Comparison of ENCODE assay signal across 8 cellular contexts in the genomic region with DNA sequence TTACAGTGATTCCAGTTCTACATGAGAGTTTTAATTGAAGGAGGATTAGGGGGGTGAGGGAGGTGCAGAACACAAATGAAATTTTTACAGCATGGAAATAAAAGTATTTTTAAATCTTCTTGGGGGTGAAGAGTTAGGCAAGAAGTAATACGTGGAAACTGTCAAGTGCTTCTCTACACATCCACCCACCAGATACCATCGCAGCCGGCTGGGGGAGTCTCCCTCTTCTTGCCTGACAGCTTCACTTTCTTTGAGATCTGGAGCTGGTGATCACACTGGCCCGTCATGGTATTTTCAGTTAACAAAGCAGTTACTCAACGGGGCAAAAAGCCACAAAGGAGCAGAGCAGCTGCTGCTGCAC. TPM values are rescaled to one million over a fixed set of nuclear protein-coding genes. Genes with fewer than 3 reads are reported as not detected.
DNase-seq lines count a peak whose midpoint lies in the region; ATAC-seq and TF ChIP-seq lines count a peak whose summit lies in the region.

No MANE protein-coding gene starts in this region.

- H3K4me1 ChIP-seq in ACC112 (ENCODE audit: control insufficient read depth, insufficient read depth, low read length, unreplicated experiment) (peaks cover 8% of the 10 kb centered on the region), ascending aorta (peaks cover 0 to 16% of the 10 kb centered on the region in 2 donors), lower lobe of right lung (peaks cover 35% of the 10 kb centered on the region), uterus (peaks cover 3 to 7% of the 10 kb centered on the region in 2 donors)

- TF ChIP-seq POLR2A in uterus (IDR thresholded peaks at IDR 0.05), result no peak

- H3K27me3 ChIP-seq in ACC112 (ENCODE audit: insufficient read depth, low read length) (no peaks in the 10 kb centered on the region), ascending aorta (no peaks in the 10 kb centered on the region), lower lobe of right lung (ENCODE audit: low read depth) (peaks cover 4% of the 10 kb centered on the region), uterus (no peaks in the 10 kb centered on the region)

- H2AFZ ChIP-seq in ACC112 (ENCODE audit: low read length, unreplicated experiment), result peak overlapping the region; percentile 81

- no peaks in the 10 kb centered on the region for H3K79me2 ChIP-seq in ACC112 (ENCODE audit: control insufficient read depth, insufficient read depth, low read length, unreplicated experiment)

- H3K9me3 ChIP-seq in ascending aorta (no peaks in the 10 kb centered on the region), lower lobe of right lung (no peaks in the 10 kb centered on the region), uterus (no peaks in the 10 kb centered on the region)

- no peaks in the 10 kb centered on the region for H3K36me3 ChIP-seq in ACC112 (ENCODE audit: insufficient read depth, low read length)
- no peaks in the 10 kb centered on the region for H3K36me3 ChIP-seq in ascending aorta
- H3K36me3 ChIP-seq in lower lobe of right lung, result no peaks in the 10 kb centered on the region
- no peaks in the 10 kb centered on the region for H3K36me3 ChIP-seq in uterus

- no peak for ATAC-seq in lower lobe of right lung
- no peak for ATAC-seq in HG03097 (IDR thresholded peaks at IDR 0.05; ENCODE audit: low FRiP score, unreplicated experiment)
- no peak for ATAC-seq in HG03442 (IDR thresholded peaks at IDR 0.05; ENCODE audit: unreplicated experiment)

- DNase-seq in HUDEP-2 (lab: John Stamatoyannopoulos, UW; ENCODE audit: unreplicated experiment in 76 of 76) (peak in 42 of 76 experiments; percentile 20 to 85 (median 64)), ascending aorta (ENCODE audit: low spot score in 2 of 2) (no peak), lower lobe of right lung (no peak), uterus (no peak), EL (no peak)

- H3K27ac ChIP-seq in ACC112 (ENCODE audit: low read depth, low read length), result peak overlapping the region; percentile 96
- peak overlapping the region; percentile 98 to 99 for H3K27ac ChIP-seq in ascending aorta
- H3K27ac ChIP-seq in lower lobe of right lung, result peak overlapping the region; percentile 97
- peak overlapping the region; percentile 96 to 99 for H3K27ac ChIP-seq in uterus

- H3K4me3 ChIP-seq in ACC112 (ENCODE audit: low read depth, low read length) (peak overlapping the region; percentile 88), ascending aorta (peak overlapping the region; percentile 81 to 82), lower lobe of right lung (peak overlapping the region; percentile 84), uterus (peak overlapping the region; percentile 57 to 81)

- TF ChIP-seq CTCF in ascending aorta (IDR thresholded peaks at IDR 0.05), result no peak
- no peak for TF ChIP-seq CTCF in lower lobe of right lung (IDR thresholded peaks at IDR 0.05)
- TF ChIP-seq CTCF in uterus (IDR thresholded peaks at IDR 0.05), result no peak

- intact Hi-C loops in ascending aorta (cut with DNase I) (loop anchor here (5.0 to 10.0 kb wide), 2 partner anchors 454 to 618 kb away; no protein-coding TSS in a partner anchor), lower lobe of right lung (cut with DNase I) (no loop called here), uterus (cut with DNase I; ENCODE audit: low total_unique reads) (no loop called here)

RNA-seq across cellular contexts. Expression of a gene that starts 2.6 kb away (rescaled TPM):
- total RNA-seq in ascending aorta (21.3 TPM), lower lobe of right lung (1.7 TPM), uterus (1 to 10 TPM in 3 of 4 donors, under 1 TPM in 1; under 0.01 to 5.5 (median 2.0) TPM)

Comparison
In these comparisons a context has a peak if more than half of its experiments do, and no peak if none do; other contexts are left out.
1. DNase-seq: peak in HUDEP-2 (42 of 76); none in ascending aorta (0 of 2), lower lobe of right lung (single experiment), uterus (0 of 2) and EL (single experiment).
2. Peak in every context shown above with its lines, with median percentiles within 50 percentile points of each other: H3K27ac ChIP-seq and H3K4me3 ChIP-seq.